Comparison of ENCODE assay signal across 8 cellular contexts in genomic region chr20:17971571-17972013, GRCh38. TPM values are rescaled to one million over a fixed set of nuclear protein-coding genes. Genes with fewer than 3 reads are reported as not detected.
DNase-seq lines count a peak whose midpoint lies in the region; ATAC-seq and TF ChIP-seq lines count a peak whose summit lies in the region.

No MANE protein-coding gene starts in this region.

- no peak for TF ChIP-seq CTCF in thoracic aorta (IDR thresholded peaks at IDR 0.05)

- no peaks in the 10 kb centered on the region for H3K9me3 Mint-ChIP-seq in stimulated activated naive CD8-positive, alpha-beta T cell treated with anti-CD3 and anti-CD28 coated beads, Interleukin-15, Interleukin-2, amounts not matched to agents 100 ng/mL and 50 ng/mL, for 24 hours
- no peaks in the 10 kb centered on the region for H3K9me3 Mint-ChIP-seq in activated naive CD8-positive, alpha-beta T cell treated with anti-CD3 and anti-CD28 coated beads for 36 hours

- H3K27me3 Mint-ChIP-seq in stimulated activated naive CD8-positive, alpha-beta T cell treated with anti-CD3 and anti-CD28 coated beads, Interleukin-15, Interleukin-2, amounts not matched to agents 100 ng/mL and 50 ng/mL, for 24 hours, result no peaks in the 10 kb centered on the region
- no peaks in the 10 kb centered on the region for H3K27me3 Mint-ChIP-seq in activated naive CD8-positive, alpha-beta T cell treated with anti-CD3 and anti-CD28 coated beads for 36 hours

- H3K9me3 ChIP-seq in thoracic aorta, result no peaks in the 10 kb centered on the region

- H3K27me3 ChIP-seq in thoracic aorta (replicated peaks; ENCODE audit: insufficient read depth), result no peaks in the 10 kb centered on the region

- DNase-seq in stimulated activated naive CD8-positive, alpha-beta T cell treated with anti-CD3 and anti-CD28 coated beads, Interleukin-15, Interleukin-2, amounts not matched to agents 100 U/mL and 50 U/mL, for 24 hours, result no peak
- DNase-seq in activated naive CD8-positive, alpha-beta T cell treated with anti-CD3 and anti-CD28 coated beads for 36 hours, result no peak
- DNase-seq in iPS-NIHi7 (ENCODE audit: extremely low spot score) (peak; percentile 40), thoracic aorta (ENCODE audit: low spot score) (no peak)
- DNase-seq in stimulated activated naive CD4-positive, alpha-beta T cell treated with Interleukin-2 at 50 U/mL for 16 hours (lab: John Stamatoyannopoulos, UW), result no peak
- no peak for DNase-seq in activated CD4-positive, alpha-beta T cell treated with anti-CD3 and anti-CD28 coated beads for 1 hour

- H3K4me1 ChIP-seq in thoracic aorta (ENCODE audit: control insufficient read depth in 1 of 2, low read depth in 2 of 2), result peaks cover 45 to 55% of the 10 kb centered on the region in 2 donors

- H3K36me3 Mint-ChIP-seq in stimulated activated naive CD8-positive, alpha-beta T cell treated with anti-CD3 and anti-CD28 coated beads, Interleukin-15, Interleukin-2, amounts not matched to agents 100 ng/mL and 50 ng/mL, for 24 hours (ENCODE audit: low read depth), result peaks cover 70% of the 10 kb centered on the region
- peaks cover 58% of the 10 kb centered on the region for H3K36me3 Mint-ChIP-seq in activated naive CD8-positive, alpha-beta T cell treated with anti-CD3 and anti-CD28 coated beads for 36 hours

- no peaks in the 10 kb centered on the region for H3K36me3 ChIP-seq in thoracic aorta

- ATAC-seq in stimulated activated naive CD8-positive, alpha-beta T cell treated with anti-CD3 and anti-CD28 coated beads, Interleukin-15, Interleukin-2, amounts not matched to agents 100 U/mL and 50 U/mL, for 24 hours, result no peak
- ATAC-seq in thoracic aorta (ENCODE audit: insufficient number of reproducible peaks, low FRiP score, low read depth), result no peak
- no peak for ATAC-seq in HG03354 (IDR thresholded peaks at IDR 0.05; ENCODE audit: poor library complexity, severe bottlenecking, unreplicated experiment)

- peak overlapping the region; percentile 97 for H3K4me3 ChIP-seq in thoracic aorta

- peak overlapping the region; percentile 89 for H3K4me3 Mint-ChIP-seq in stimulated activated naive CD8-positive, alpha-beta T cell treated with anti-CD3 and anti-CD28 coated beads, Interleukin-15, Interleukin-2, amounts not matched to agents 100 ng/mL and 50 ng/mL, for 24 hours
- peak overlapping the region; percentile 91 for H3K4me3 Mint-ChIP-seq in activated naive CD8-positive, alpha-beta T cell treated with anti-CD3 and anti-CD28 coated beads for 36 hours

- H3K27ac Mint-ChIP-seq in stimulated activated naive CD8-positive, alpha-beta T cell treated with anti-CD3 and anti-CD28 coated beads, Interleukin-15, Interleukin-2, amounts not matched to agents 100 ng/mL and 50 ng/mL, for 24 hours, result peak overlapping the region; percentile 31
- no peak overlapping the region for H3K27ac Mint-ChIP-seq in activated naive CD8-positive, alpha-beta T cell treated with anti-CD3 and anti-CD28 coated beads for 36 hours

- H3K27ac ChIP-seq in thoracic aorta, result peak overlapping the region; percentile 95 to 96

- H3K4me1 Mint-ChIP-seq in stimulated activated naive CD8-positive, alpha-beta T cell treated with anti-CD3 and anti-CD28 coated beads, Interleukin-15, Interleukin-2, amounts not matched to agents 100 ng/mL and 50 ng/mL, for 24 hours (ENCODE audit: low read depth), result peaks cover 58% of the 10 kb centered on the region
- peaks cover 35% of the 10 kb centered on the region for H3K4me1 Mint-ChIP-seq in activated naive CD8-positive, alpha-beta T cell treated with anti-CD3 and anti-CD28 coated beads for 36 hours

RNA-seq across cellular contexts. Expression of gene MGME1, which starts 2.8 kb away (rescaled TPM):
- 10 to 100 TPM; 30.1 to 30.9 TPM for total RNA-seq in activated naive CD8-positive, alpha-beta T cell treated with anti-CD3 and anti-CD28 coated beads for 36 hours
- total RNA-seq in thoracic aorta, result 1 to 10 TPM; 7.4 to 8.8 TPM

RNA-seq across cellular contexts. Expression of gene SNX5, which starts 3.0 kb away (rescaled TPM):
- total RNA-seq in activated naive CD8-positive, alpha-beta T cell treated with anti-CD3 and anti-CD28 coated beads for 36 hours, result 100 to 1,000 TPM; 198 to 235 TPM
- total RNA-seq in thoracic aorta, result 100 to 1,000 TPM in 1 of 2 donors, 10 to 100 TPM in 1; 63.0 to 112 TPM
